In genomic region chr4:40628407-40628806, GRCh38 we compare ENCODE assay signal across 9 cellular contexts. TPM values are rescaled to one million over a fixed set of nuclear protein-coding genes. Genes with fewer than 3 reads are reported as not detected.
DNase-seq lines count a peak whose midpoint lies in the region; TF ChIP-seq lines count a peak whose summit lies in the region.
"Not testable (repeated sequence)": the region's sequence is repeated elsewhere in the genome, so short reads cannot be mapped to it uniquely, and the experiment has no call there.
"Had no signal": no experiment of that assay in that cellular context is flagged by ENCODE, and none has a peak within 500 bp of the region (broad histone marks: within the 10 kb centered on the region; RNA-seq: fewer than 3 reads in every experiment).

No MANE protein-coding gene starts in this region.

- H3K27me3 ChIP-seq in HUES6 (ENCODE audit: control insufficient read depth, insufficient read depth, low read length); iPS-20b (ENCODE audit: insufficient read depth, low read length); testis: not testable (repeated sequence)

- H3K4me1 Mint-ChIP-seq in endothelial cell (ENCODE audit: unreplicated experiment) (peaks cover 28% of the 10 kb centered on the region), nephron progenitor cell (peaks cover 49% of the 10 kb centered on the region)

- H3K9ac ChIP-seq in HUES6 (ENCODE audit: low read length) (peak overlapping the region; percentile 81), iPS-20b (ENCODE audit: low read depth, low read length) (peak overlapping the region; percentile 91)

- H3K4me1 ChIP-seq in HUES6 (ENCODE audit: control insufficient read depth, insufficient read depth, low read length) (peaks cover 51% of the 10 kb centered on the region), iPS-20b (ENCODE audit: insufficient read depth, low read length) (peaks cover 37% of the 10 kb centered on the region), testis (peaks cover 11% of the 10 kb centered on the region)

- intact Hi-C loops in testis (cut with DNase I; ENCODE audit: low total_unique reads) = not testable (repeated sequence)

- WGBS in testis, 2 donors = 33 to 51% methylated on average over 6 of the region's 6 CpGs

- not testable (repeated sequence) for H3K36me3 Mint-ChIP-seq in endothelial cell (ENCODE audit: low read depth, unreplicated experiment); nephron progenitor cell (ENCODE audit: low read depth)

- TF ChIP-seq POLR2A in testis (IDR thresholded peaks at IDR 0.05) = not testable (repeated sequence)

- H3K4me3 ChIP-seq in HUES6 (ENCODE audit: low read depth, low read length) = peak overlapping the region; percentile 72
- H3K4me3 ChIP-seq in astrocyte of the cerebellum (ENCODE audit: low read depth, low read length) = peak overlapping the region; percentile 17
- peak overlapping the region; percentile 92 for H3K4me3 ChIP-seq in iPS-20b (ENCODE audit: low read length)
- H3K4me3 ChIP-seq in testis = peak overlapping the region in 1 of 2 donors; percentile 76

- DNase-seq in Caki2 (ENCODE audit: low read depth) = peak; percentile 34
- DNase-seq in astrocyte of the cerebellum (ENCODE audit: low read depth); endothelial cell (ENCODE audit: low spot score); nephron progenitor cell; testis: not testable (repeated sequence)

- peak overlapping the region; percentile 0 for H3K4me3 Mint-ChIP-seq in endothelial cell (ENCODE audit: unreplicated experiment)
- H3K4me3 Mint-ChIP-seq in nephron progenitor cell = peak overlapping the region; percentile 87

- not testable (repeated sequence) for TF ChIP-seq CTCF in VCaP (conservative IDR thresholded peaks at IDR 0.05); astrocyte of the cerebellum (IDR thresholded peaks at IDR 0.05; ENCODE audit: low read depth, low read length, missing control alignments); endothelial cell (IDR thresholded peaks at IDR 0.05; ENCODE audit: unreplicated experiment); nephron progenitor cell (IDR thresholded peaks at IDR 0.05)
- TF ChIP-seq CTCF in testis (IDR thresholded peaks at IDR 0.05) = peak in 1 of 3 experiments; percentile 8

- H3K27ac ChIP-seq in HUES6 (ENCODE audit: low read depth, low read length) (peak overlapping the region; percentile 72; the same call in 1 of the 2 replicates), VCaP (peak overlapping the region; percentile 100), iPS-20b (ENCODE audit: low read length) (peak overlapping the region; percentile 54), testis (peak overlapping the region; percentile 50 to 62)

- in situ Hi-C loops in Caki2 (cut with HindIII; ENCODE audit: low pct_unique_long_range_greater_than_20kb, low sequenced_read_pairs); astrocyte of the cerebellum (cut with HindIII; ENCODE audit: low sequenced_read_pairs): not testable (repeated sequence)

- H3K27me3 Mint-ChIP-seq in endothelial cell (ENCODE audit: unreplicated experiment) = not testable (repeated sequence)
- peaks cover 49% of the 10 kb centered on the region for H3K27me3 Mint-ChIP-seq in nephron progenitor cell (ENCODE audit: low read depth, poor library complexity)

- H3K36me3 ChIP-seq in HUES6 (ENCODE audit: control insufficient read depth, insufficient read depth, low read length); iPS-20b (ENCODE audit: insufficient read depth, low read depth, low read length); testis (ENCODE audit: low read depth, missing control alignments): not testable (repeated sequence)

- not testable (repeated sequence) for H3K9me3 Mint-ChIP-seq in endothelial cell (ENCODE audit: unreplicated experiment); nephron progenitor cell

- H3K9me3 ChIP-seq in HUES6 (ENCODE audit: control insufficient read depth, insufficient read depth, low read depth, low read length); iPS-20b (ENCODE audit: insufficient read depth, low read depth, low read length); testis: not testable (repeated sequence)

- not testable (repeated sequence) for H3K27ac Mint-ChIP-seq in endothelial cell (ENCODE audit: unreplicated experiment); nephron progenitor cell

RNA-seq across cellular contexts. Expression of gene RBM47, which starts 1.3 kb away (rescaled TPM):
- total RNA-seq in Caki2 (2014; rRNA removed; shearing (Covaris generic); ENCODE audit: low replicate concordance) = 45.5 and 54.3 TPM in 2 replicates
- total RNA-seq in endothelial cell (ENCODE audit: unreplicated experiment) (4.6 TPM), testis (10 to 100 TPM; 51.7 to 95.1 TPM)
- 17.8 TPM for polyA plus RNA-seq in testis (ENCODE audit: insufficient read depth, low read depth, low replicate concordance)
- polyA plus RNA-seq: CD8-positive, alpha-beta memory T cell had no signal
